Comparison of ENCODE assay signal across 8 cellular contexts in genomic region chr3:14948609-14949038, GRCh38. TPM values are rescaled to one million over a fixed set of nuclear protein-coding genes. Genes with fewer than 3 reads are reported as not detected.
DNase-seq lines count a peak whose midpoint lies in the region; ATAC-seq and TF ChIP-seq lines count a peak whose summit lies in the region.

No MANE protein-coding gene starts in this region.

- DNase-seq in GM12865 (ENCODE audit: low read depth) (no peak), retina (peak; percentile 89), HCEC 1CT (no peak), pons (ENCODE audit: low spot score) (no peak)

- no peaks in the 10 kb centered on the region for H3K9me3 ChIP-seq in OCI-LY3 (ENCODE audit: insufficient read depth, low read length)
- H3K9me3 ChIP-seq in esophagus (ENCODE audit: control insufficient read depth in 2 of 2, insufficient read depth in 1 of 2, low read depth in 1 of 2, low read length in 1 of 2) = no peaks in the 10 kb centered on the region

- H3K9ac ChIP-seq in OCI-LY3 (ENCODE audit: low read length) = peak overlapping the region; percentile 77

- peak overlapping the region; percentile 20; the same call in 1 of the 2 replicates for H3K27ac ChIP-seq in OCI-LY3 (ENCODE audit: low read length)
- H3K27ac ChIP-seq in esophagus (ENCODE audit: low read depth in 2 of 2, low read length in 1 of 2) = peak overlapping the region; percentile 99 to 100

- TF ChIP-seq CTCF in GM12865 (IDR thresholded peaks at IDR 0.05; ENCODE audit: insufficient read depth, low read depth, low read length, missing control alignments) (no peak), OCI-LY3 (IDR thresholded peaks at IDR 0.05; ENCODE audit: low read depth, low read length) (no peak)

- H3K4me3 ChIP-seq in GM12865 (ENCODE audit: low read depth, low read length) (peak overlapping the region; percentile 89), OCI-LY3 (ENCODE audit: low read length) (peak overlapping the region; percentile 92), esophagus (ENCODE audit: low read depth in 1 of 2, low read length in 2 of 2) (peak overlapping the region; percentile 48 to 99)

- peaks cover 81% of the 10 kb centered on the region for H3K79me2 ChIP-seq in OCI-LY3 (ENCODE audit: low read length)

- H4K20me1 ChIP-seq in OCI-LY3 (ENCODE audit: insufficient read depth, low read length) = peaks cover 14% of the 10 kb centered on the region; the same call in 1 of the 2 replicates

- WGBS in esophagus, 2 donors = 2 to 3% methylated on average over 21 to 26 of the region's 26 CpGs

- 0 out of 2 replicates have a peak overlapping the region, but pooled peaks have one; percentile 47 for H2AFZ ChIP-seq in OCI-LY3 (ENCODE audit: low read depth, low read length)

- no peak for ATAC-seq in HG03457 (IDR thresholded peaks at IDR 0.05; ENCODE audit: unreplicated experiment)
- no peak for ATAC-seq in GM18861 (IDR thresholded peaks at IDR 0.05; ENCODE audit: unreplicated experiment)

- peak overlapping the region; percentile 98 for H3K4me2 ChIP-seq in OCI-LY3 (ENCODE audit: low read length)

- H3K36me3 ChIP-seq in OCI-LY3 (replicated peaks; ENCODE audit: low read depth, low read length) (peaks cover 21% of the 10 kb centered on the region), esophagus (ENCODE audit: control insufficient read depth in 2 of 2, insufficient read depth in 2 of 2, low read length in 1 of 2) (peaks cover 0 to 3% of the 10 kb centered on the region in 2 donors)

- peaks cover 13% of the 10 kb centered on the region for H3K4me1 ChIP-seq in OCI-LY3 (ENCODE audit: low read length)
- H3K4me1 ChIP-seq in esophagus (ENCODE audit: control insufficient read depth in 2 of 2, insufficient read depth in 2 of 2, low read length in 1 of 2) = no peaks in the 10 kb centered on the region

- H3K27me3 ChIP-seq in OCI-LY3 (ENCODE audit: low read depth, low read length) (no peaks in the 10 kb centered on the region), esophagus (ENCODE audit: control insufficient read depth in 1 of 2, insufficient read depth in 2 of 2, low read length in 2 of 2) (no peaks in the 10 kb centered on the region)

RNA-seq across cellular contexts. Expression of gene NR2C2, which starts 1.2 kb away (rescaled TPM):
- 1 to 10 TPM; 5.0 to 6.1 TPM for polyA plus RNA-seq in esophagus
